ENCODE assay signal across 1 cellular context in genomic region chr9:119195521-119195920, GRCh38.
TF ChIP-seq lines count a peak whose summit lies in the region.

No MANE protein-coding gene starts in this region.

TF ChIP-seq in GM23338, 12 proteins besides CTCF, POLR2A, EP300 and RAD21:
- TF ChIP-seq, protein P1, sequence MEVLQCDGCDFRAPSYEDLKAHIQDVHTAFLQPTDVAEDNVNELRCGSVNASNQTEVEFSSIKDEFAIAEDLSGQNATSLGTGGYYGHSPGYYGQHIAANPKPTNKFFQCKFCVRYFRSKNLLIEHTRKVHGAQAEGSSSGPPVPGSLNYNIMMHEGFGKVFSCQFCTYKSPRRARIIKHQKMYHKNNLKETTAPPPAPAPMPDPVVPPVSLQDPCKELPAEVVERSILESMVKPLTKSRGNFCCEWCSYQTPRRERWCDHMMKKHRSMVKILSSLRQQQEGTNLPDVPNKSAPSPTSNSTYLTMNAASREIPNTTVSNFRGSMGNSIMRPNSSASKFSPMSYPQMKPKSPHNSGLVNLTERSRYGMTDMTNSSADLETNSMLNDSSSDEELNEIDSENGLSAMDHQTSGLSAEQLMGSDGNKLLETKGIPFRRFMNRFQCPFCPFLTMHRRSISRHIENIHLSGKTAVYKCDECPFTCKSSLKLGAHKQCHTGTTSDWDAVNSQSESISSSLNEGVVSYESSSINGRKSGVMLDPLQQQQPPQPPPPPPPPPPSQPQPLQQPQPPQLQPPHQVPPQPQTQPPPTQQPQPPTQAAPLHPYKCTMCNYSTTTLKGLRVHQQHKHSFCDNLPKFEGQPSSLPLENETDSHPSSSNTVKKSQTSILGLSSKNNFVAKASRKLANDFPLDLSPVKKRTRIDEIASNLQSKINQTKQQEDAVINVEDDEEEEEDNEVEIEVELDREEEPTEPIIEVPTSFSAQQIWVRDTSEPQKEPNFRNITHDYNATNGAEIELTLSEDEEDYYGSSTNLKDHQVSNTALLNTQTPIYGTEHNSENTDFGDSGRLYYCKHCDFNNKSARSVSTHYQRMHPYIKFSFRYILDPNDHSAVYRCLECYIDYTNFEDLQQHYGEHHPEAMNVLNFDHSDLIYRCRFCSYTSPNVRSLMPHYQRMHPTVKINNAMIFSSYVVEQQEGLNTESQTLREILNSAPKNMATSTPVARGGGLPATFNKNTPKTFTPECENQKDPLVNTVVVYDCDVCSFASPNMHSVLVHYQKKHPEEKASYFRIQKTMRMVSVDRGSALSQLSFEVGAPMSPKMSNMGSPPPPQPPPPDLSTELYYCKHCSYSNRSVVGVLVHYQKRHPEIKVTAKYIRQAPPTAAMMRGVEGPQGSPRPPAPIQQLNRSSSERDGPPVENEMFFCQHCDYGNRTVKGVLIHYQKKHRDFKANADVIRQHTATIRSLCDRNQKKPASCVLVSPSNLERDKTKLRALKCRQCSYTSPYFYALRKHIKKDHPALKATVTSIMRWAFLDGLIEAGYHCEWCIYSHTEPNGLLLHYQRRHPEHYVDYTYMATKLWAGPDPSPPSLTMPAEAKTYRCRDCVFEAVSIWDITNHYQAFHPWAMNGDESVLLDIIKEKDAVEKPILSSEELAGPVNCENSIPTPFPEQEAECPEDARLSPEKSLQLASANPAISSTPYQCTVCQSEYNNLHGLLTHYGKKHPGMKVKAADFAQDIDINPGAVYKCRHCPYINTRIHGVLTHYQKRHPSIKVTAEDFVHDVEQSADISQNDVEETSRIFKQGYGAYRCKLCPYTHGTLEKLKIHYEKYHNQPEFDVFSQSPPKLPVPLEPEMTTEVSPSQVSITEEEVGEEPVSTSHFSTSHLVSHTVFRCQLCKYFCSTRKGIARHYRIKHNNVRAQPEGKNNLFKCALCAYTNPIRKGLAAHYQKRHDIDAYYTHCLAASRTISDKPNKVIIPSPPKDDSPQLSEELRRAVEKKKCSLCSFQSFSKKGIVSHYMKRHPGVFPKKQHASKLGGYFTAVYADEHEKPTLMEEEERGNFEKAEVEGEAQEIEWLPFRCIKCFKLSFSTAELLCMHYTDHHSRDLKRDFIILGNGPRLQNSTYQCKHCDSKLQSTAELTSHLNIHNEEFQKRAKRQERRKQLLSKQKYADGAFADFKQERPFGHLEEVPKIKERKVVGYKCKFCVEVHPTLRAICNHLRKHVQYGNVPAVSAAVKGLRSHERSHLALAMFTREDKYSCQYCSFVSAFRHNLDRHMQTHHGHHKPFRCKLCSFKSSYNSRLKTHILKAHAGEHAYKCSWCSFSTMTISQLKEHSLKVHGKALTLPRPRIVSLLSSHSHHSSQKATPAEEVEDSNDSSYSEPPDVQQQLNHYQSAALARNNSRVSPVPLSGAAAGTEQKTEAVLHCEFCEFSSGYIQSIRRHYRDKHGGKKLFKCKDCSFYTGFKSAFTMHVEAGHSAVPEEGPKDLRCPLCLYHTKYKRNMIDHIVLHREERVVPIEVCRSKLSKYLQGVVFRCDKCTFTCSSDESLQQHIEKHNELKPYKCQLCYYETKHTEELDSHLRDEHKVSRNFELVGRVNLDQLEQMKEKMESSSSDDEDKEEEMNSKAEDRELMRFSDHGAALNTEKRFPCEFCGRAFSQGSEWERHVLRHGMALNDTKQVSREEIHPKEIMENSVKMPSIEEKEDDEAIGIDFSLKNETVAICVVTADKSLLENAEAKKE (CRISPR knock-in tag; IDR thresholded peaks at IDR 0.05) = peak; percentile 95
- TF ChIP-seq JUNB (IDR thresholded peaks at IDR 0.05; ENCODE audit: unreplicated experiment) = no peak
- no peak for TF ChIP-seq ETS1 (IDR thresholded peaks at IDR 0.05)
- peak; percentile 25; the same call in 1 of the 2 replicates for TF ChIP-seq ZNF114 (CRISPR knock-in tag; IDR thresholded peaks at IDR 0.05)
- TF ChIP-seq CREB1 (CRISPR knock-in tag; IDR thresholded peaks at IDR 0.05; ENCODE audit: low read depth) = 0 out of 2 replicates have a peak, but pooled peaks have one; percentile 4
- no peak for TF ChIP-seq POLR2AphosphoS5 (IDR thresholded peaks at IDR 0.05; ENCODE audit: low read depth)
